ENCODE assay signal across 10 cellular contexts in genomic region chr14:55448146-55448614, GRCh38. TPM values are rescaled to one million over a fixed set of nuclear protein-coding genes. Genes with fewer than 3 reads are reported as not detected.
DNase-seq lines count a peak whose midpoint lies in the region; ATAC-seq, FAIRE-seq and TF ChIP-seq lines count a peak whose summit lies in the region.
"Had no signal": no experiment of that assay in that cellular context is flagged by ENCODE, and none has a peak within 500 bp of the region (broad histone marks: within the 10 kb centered on the region; RNA-seq: fewer than 3 reads in every experiment).

No MANE protein-coding gene starts in this region.

- H3K9ac ChIP-seq in endothelial cell of umbilical vein (replicated peaks; ENCODE audit: extremely low read depth, insufficient read depth, low read length) (peak overlapping the region; percentile 32), skeletal muscle satellite cell (ENCODE audit: low read depth, low read length) (no peak overlapping the region)
- H3K9ac ChIP-seq: BLaER1 had no signal

- H3K4me2 ChIP-seq in endothelial cell of umbilical vein (ENCODE audit: insufficient read depth, low read length) (peak overlapping the region; percentile 50), skeletal muscle satellite cell (ENCODE audit: low read length) (peak overlapping the region; percentile 47)
- H3K4me2 ChIP-seq: BLaER1 had no signal

- intact Hi-C loops in activated CD4-positive, alpha-beta T cell treated with anti-CD3 and anti-CD28 coated beads for 36 hours (cut with DNase I, micrococcal nuclease): loop anchor here (1.0 to 10.0 kb wide), 3 partner anchors 132 to 217 kb away; partner anchors contain the start of gene KTN1 (in 2 of the 2)
- intact Hi-C loops in endothelial cell of umbilical vein (cut with micrococcal nuclease): loop anchor here (1.0 to 10.0 kb wide), 9 partner anchors 67 to 749 kb away; no protein-coding TSS in a partner anchor

- FAIRE-seq in endothelial cell of umbilical vein (lab: Jason Lieb, UNC): peak; percentile 87

- H3K36me3 Mint-ChIP-seq in activated CD4-positive, alpha-beta T cell treated with anti-CD3 and anti-CD28 coated beads for 36 hours (ENCODE audit: low read depth): no peaks in the 10 kb centered on the region

- no peaks in the 10 kb centered on the region for H3K9me3 Mint-ChIP-seq in activated CD4-positive, alpha-beta T cell treated with anti-CD3 and anti-CD28 coated beads for 36 hours (ENCODE audit: low read depth)

- H3K4me1 ChIP-seq in endothelial cell of umbilical vein (ENCODE audit: control insufficient read depth, extremely low read depth, insufficient read depth, low read length) (peaks cover 51% of the 10 kb centered on the region), skeletal muscle satellite cell (ENCODE audit: control insufficient read depth, insufficient read depth, low read length) (peaks cover 31% of the 10 kb centered on the region)

- dilution Hi-C loops in endothelial cell of umbilical vein (cut with MboI; ENCODE audit: extremely low pct_ligation_motif_present, low sequenced_read_pairs): no loop called here

- H3K27me3 ChIP-seq in endothelial cell of umbilical vein (ENCODE audit: control insufficient read depth in 2 of 2, insufficient read depth in 2 of 2, low read length in 2 of 2): no peaks in the 10 kb centered on the region
- no peaks in the 10 kb centered on the region for H3K27me3 ChIP-seq in skeletal muscle satellite cell (ENCODE audit: control insufficient read depth, insufficient read depth, low read length)
- H3K27me3 ChIP-seq: BLaER1 had no signal

- ATAC-seq in activated CD4-positive, alpha-beta T cell treated with anti-CD3 and anti-CD28 coated beads for 36 hours: peak; percentile 93
- ATAC-seq in HG03097 (IDR thresholded peaks at IDR 0.05; ENCODE audit: low FRiP score, unreplicated experiment) (no peak), HG02870 (IDR thresholded peaks at IDR 0.05; ENCODE audit: unreplicated experiment) (no peak)

- no peaks in the 10 kb centered on the region for H3K79me2 ChIP-seq in endothelial cell of umbilical vein (ENCODE audit: control insufficient read depth, insufficient read depth, low read length)

- peaks cover 25% of the 10 kb centered on the region for H3K4me1 Mint-ChIP-seq in activated CD4-positive, alpha-beta T cell treated with anti-CD3 and anti-CD28 coated beads for 36 hours

- no peak overlapping the region for H3K27ac Mint-ChIP-seq in activated CD4-positive, alpha-beta T cell treated with anti-CD3 and anti-CD28 coated beads for 36 hours

- H3K27ac ChIP-seq in endothelial cell of umbilical vein (ENCODE audit: insufficient read depth, low read depth, low read length): peak overlapping the region; percentile 76
- H3K27ac ChIP-seq: BLaER1 had no signal

- no peaks in the 10 kb centered on the region for H3K9me3 ChIP-seq in endothelial cell of umbilical vein (replicated peaks; ENCODE audit: control insufficient read depth, insufficient read depth, low read length)
- H3K9me3 ChIP-seq in skeletal muscle satellite cell (replicated peaks; ENCODE audit: low read length): no peaks in the 10 kb centered on the region
- H3K9me3 ChIP-seq: BLaER1 had no signal

- no peaks in the 10 kb centered on the region for H4K20me1 ChIP-seq in endothelial cell of umbilical vein (replicated peaks; ENCODE audit: control insufficient read depth, extremely low read depth, insufficient read depth, low read length)
- H4K20me1 ChIP-seq: BLaER1 had no signal

- DNase-seq in activated CD4-positive, alpha-beta T cell treated with anti-CD3 and anti-CD28 coated beads for 36 hours: peak; percentile 62
- DNase-seq in activated CD4-positive, alpha-beta T cell treated with anti-CD3 and anti-CD28 coated beads for 1 hour: no peak
- peak; percentile 98 for DNase-seq in NCI-H226
- DNase-seq in endothelial cell of umbilical vein (ENCODE audit: low read depth, low spot score): peak; percentile 96
- no peak for DNase-seq in iPS-NIHi7 (ENCODE audit: extremely low spot score)
- DNase-seq: NCI-H2081 had no signal

- H3K4me3 Mint-ChIP-seq in activated CD4-positive, alpha-beta T cell treated with anti-CD3 and anti-CD28 coated beads for 36 hours: no peak overlapping the region

- CTCF ChIA-PET in activated CD4-positive, alpha-beta T cell treated with anti-CD3 and anti-CD28 coated beads for 36 hours (lab: Charles Lee): interaction anchor here (0.6 to 5.0 kb wide), 8 partner anchors 10 to 1026 kb away, joined by 3 to 45 read pairs (median 4); no protein-coding TSS in a partner anchor
- CTCF ChIA-PET in endothelial cell of umbilical vein (lab: Charles Lee): interaction anchor here (1.0 to 3.4 kb wide), 11 partner anchors 10 to 1026 kb away, joined by 3 to 47 read pairs (median 23); no protein-coding TSS in a partner anchor

- TF ChIP-seq POLR2A in endothelial cell of umbilical vein (IDR thresholded peaks at IDR 0.05; ENCODE audit: low read depth, low read length): no peak

- H3K4me3 ChIP-seq in endothelial cell of umbilical vein (replicated peaks in 1 of 3; ENCODE audit: insufficient read depth in 1 of 3, low read depth in 1 of 3, low read length in 3 of 3): no peak overlapping the region
- H3K4me3 ChIP-seq in skeletal muscle satellite cell (ENCODE audit: low read length): peak overlapping the region; percentile 2
- H3K4me3 ChIP-seq: BLaER1 had no signal

- no TSS peak for BruUV-seq in endothelial cell of umbilical vein (replicated peaks; lab: Mats Ljungman, UMichigan)

- no peak overlapping the region for H2AFZ ChIP-seq in endothelial cell of umbilical vein (ENCODE audit: low read depth, low read length)

- H3K27me3 Mint-ChIP-seq in activated CD4-positive, alpha-beta T cell treated with anti-CD3 and anti-CD28 coated beads for 36 hours: no peaks in the 10 kb centered on the region

- POLR2A ChIA-PET in activated CD4-positive, alpha-beta T cell treated with anti-CD3 and anti-CD28 coated beads for 36 hours (lab: Charles Lee): no interaction called here
- POLR2A ChIA-PET in endothelial cell of umbilical vein (lab: Charles Lee): no interaction called here

- no peaks in the 10 kb centered on the region for H3K9me1 ChIP-seq in endothelial cell of umbilical vein (replicated peaks; ENCODE audit: control insufficient read depth, extremely low read depth, insufficient read depth, low read length)

- H3K36me3 ChIP-seq in endothelial cell of umbilical vein (ENCODE audit: control insufficient read depth in 2 of 2, extremely low read depth in 1 of 2, insufficient read depth in 2 of 2, low read length in 2 of 2): no peaks in the 10 kb centered on the region
- H3K36me3 ChIP-seq in skeletal muscle satellite cell (ENCODE audit: insufficient read depth, low read length): no peaks in the 10 kb centered on the region
- H3K36me3 ChIP-seq: BLaER1 had no signal

- TF ChIP-seq CTCF in endothelial cell of umbilical vein (IDR thresholded peaks at IDR 0.05; ENCODE audit: extremely low read depth in 1 of 2, insufficient read depth in 1 of 2, low read depth in 1 of 2, low read length in 2 of 2): no peak

TF ChIP-seq in endothelial cell of umbilical vein, 7 proteins besides CTCF, POLR2A, EP300 and RAD21:
- TF ChIP-seq POLR2AphosphoS5 (IDR thresholded peaks at IDR 0.05; ENCODE audit: insufficient read depth, low read depth, low read length) (peak; percentile 67), FOS (IDR thresholded peaks at IDR 0.05; ENCODE audit: borderline replicate concordance, insufficient read depth, low read length) (peak; percentile 100), EZH2 (IDR thresholded peaks at IDR 0.05; ENCODE audit: borderline replicate concordance, low read depth, low read length, severe bottlenecking) (no peak), JUN (IDR thresholded peaks at IDR 0.05; ENCODE audit: borderline replicate concordance, insufficient read depth, insufficient read length, low read depth) (peak; percentile 82)

RNA-seq across cellular contexts. Expression of gene TBPL2, which starts 7.8 kb away (rescaled TPM):
- total RNA-seq in activated CD4-positive, alpha-beta T cell treated with anti-CD3 and anti-CD28 coated beads for 36 hours: not detected
- not detected in 2 replicates for total RNA-seq in endothelial cell of umbilical vein
- polyA plus RNA-seq in endothelial cell of umbilical vein: not detected in 2 replicates
- polyA plus RNA-seq in endothelial cell of umbilical vein (2011; cell fraction: cytosol; rRNA removed): not detected in 2 replicates
- not detected in 2 replicates for polyA plus RNA-seq in endothelial cell of umbilical vein (2011; cell fraction: nucleus; rRNA removed)
- polyA plus RNA-seq in endothelial cell of umbilical vein (2012): not detected in 2 replicates
- not detected in 2 replicates for polyA minus RNA-seq in endothelial cell of umbilical vein
- polyA minus RNA-seq in endothelial cell of umbilical vein (2011; cell fraction: cytosol; rRNA and poly(A)+ RNA removed): not detected
- not detected in 2 replicates for polyA minus RNA-seq in endothelial cell of umbilical vein (2011; cell fraction: nucleus; rRNA and poly(A)+ RNA removed)
- total RNA-seq in skeletal muscle satellite cell (2012; rRNA removed): not detected in 2 replicates

RNA-seq across cellular contexts. Expression of gene ATG14, which starts 36.5 kb away (rescaled TPM):
- total RNA-seq in activated CD4-positive, alpha-beta T cell treated with anti-CD3 and anti-CD28 coated beads for 36 hours: 1 to 10 TPM; 5.0 to 5.1 TPM
- 9.6 and 10.0 TPM in 2 replicates for total RNA-seq in endothelial cell of umbilical vein
- 4.8 and 5.9 TPM in 2 replicates for polyA plus RNA-seq in endothelial cell of umbilical vein
- 4.0 TPM in 2 replicates for polyA plus RNA-seq in endothelial cell of umbilical vein (2011; cell fraction: cytosol; rRNA removed)
- polyA plus RNA-seq in endothelial cell of umbilical vein (2011; cell fraction: nucleus; rRNA removed): 27.1 and 28.8 TPM in 2 replicates
- 5.8 and 8.4 TPM in 2 replicates for polyA plus RNA-seq in endothelial cell of umbilical vein (2012)
- polyA minus RNA-seq in endothelial cell of umbilical vein: 11.4 and 11.6 TPM in 2 replicates
- 5.0 TPM for polyA minus RNA-seq in endothelial cell of umbilical vein (2011; cell fraction: cytosol; rRNA and poly(A)+ RNA removed)
- polyA minus RNA-seq in endothelial cell of umbilical vein (2011; cell fraction: nucleus; rRNA and poly(A)+ RNA removed): 11.0 and 13.2 TPM in 2 replicates
- 8.1 TPM in 2 replicates for total RNA-seq in skeletal muscle satellite cell (2012; rRNA removed)

Comparison
In these comparisons a context has a peak if more than half of its experiments do, and no peak if none do; other contexts are left out.
1. DNase-seq: peak in activated CD4-positive, alpha-beta T cell treated with anti-CD3 and anti-CD28 coated beads for 36 hours (single experiment), NCI-H226 (single experiment) and endothelial cell of umbilical vein (single experiment); none in activated CD4-positive, alpha-beta T cell treated with anti-CD3 and anti-CD28 coated beads for 1 hour (single experiment) and iPS-NIHi7 (single experiment).